In genomic region chr1:2416403-2416802, GRCh38 we compare ENCODE assay signal across 10 cellular contexts. TPM values are rescaled to one million over a fixed set of nuclear protein-coding genes. Genes with fewer than 3 reads are reported as not detected.
A peak's percentile ranks its signal among the peaks of the same experiment; 100 is the strongest.
DNase-seq lines count a peak whose midpoint lies in the region; ATAC-seq and TF ChIP-seq lines count a peak whose summit lies in the region.
"Had no signal": no experiment of that assay in that cellular context is flagged by ENCODE, and none has a peak within 500 bp of the region (broad histone marks: within the 10 kb centered on the region; RNA-seq: fewer than 3 reads in every experiment).

No MANE protein-coding gene starts in this region.

- H3K9me3 ChIP-seq in CD8-positive, alpha-beta T cell (ENCODE audit: low read length), result no peaks in the 10 kb centered on the region
- H3K9me3 ChIP-seq in naive thymus-derived CD4-positive, alpha-beta T cell (ENCODE audit: control insufficient read depth in 2 of 3, low read length in 3 of 3), result no peaks in the 10 kb centered on the region
- H3K9me3 ChIP-seq: adrenal gland had no signal

- no peak for TF ChIP-seq POLR2A in lower leg skin (IDR thresholded peaks at IDR 0.05)

- H3K27me3 ChIP-seq in CD8-positive, alpha-beta T cell (ENCODE audit: insufficient read depth, low read length), result no peaks in the 10 kb centered on the region
- no peaks in the 10 kb centered on the region for H3K27me3 ChIP-seq in naive thymus-derived CD4-positive, alpha-beta T cell (ENCODE audit: control insufficient read depth in 2 of 2, insufficient read depth in 2 of 2, low read length in 2 of 2)

- WGBS in lower leg skin, 2 donors, result 19 to 25% methylated on average over 8 to 12 of the region's 12 CpGs

- no peaks in the 10 kb centered on the region for H3K36me3 Mint-ChIP-seq in CD8-positive, alpha-beta T cell
- no peaks in the 10 kb centered on the region for H3K36me3 Mint-ChIP-seq in IgD-negative memory B cell
- H3K36me3 Mint-ChIP-seq in naive thymus-derived CD4-positive, alpha-beta T cell, result peaks cover 0 to 2% (median 0%) of the 10 kb centered on the region in 5 donors

- no peak for ATAC-seq in CD8-positive, alpha-beta T cell
- no peak for ATAC-seq in naive thymus-derived CD4-positive, alpha-beta T cell
- no peak for ATAC-seq in GM18868 (IDR thresholded peaks at IDR 0.05; ENCODE audit: unreplicated experiment)

- peak in 5 of 7 experiments; percentile 33 to 69 (median 45) for DNase-seq in CD8-positive, alpha-beta T cell
- DNase-seq in activated effector memory CD4-positive, alpha-beta T cell treated with Interleukin-2 at 50 U/mL for 16 hours, result peak; percentile 29
- DNase-seq in naive thymus-derived CD4-positive, alpha-beta T cell, result peak in 4 of 9 donors; percentile 27 to 39 (median 32)
- DNase-seq in lower leg skin (ENCODE audit: low spot score in 2 of 2), result no peak
- no peak for DNase-seq in NCI-H526 treated with DMSO at 0.1 percent for 48 hours (lab: John Stamatoyannopoulos, UW)
- DNase-seq in islet precursor cell, result no peak
- DNase-seq: adrenal gland had no signal

- no peaks in the 10 kb centered on the region for H3K9me3 Mint-ChIP-seq in CD8-positive, alpha-beta T cell
- H3K9me3 Mint-ChIP-seq in IgD-negative memory B cell, result no peaks in the 10 kb centered on the region
- no peaks in the 10 kb centered on the region for H3K9me3 Mint-ChIP-seq in naive thymus-derived CD4-positive, alpha-beta T cell

- H3K4me1 ChIP-seq in CD8-positive, alpha-beta T cell (ENCODE audit: insufficient read depth, low read length), result peaks cover 53% of the 10 kb centered on the region
- H3K4me1 ChIP-seq in naive thymus-derived CD4-positive, alpha-beta T cell (ENCODE audit: control insufficient read depth in 2 of 2, insufficient read depth in 2 of 2, low read length in 2 of 2), result peaks cover 37 to 45% of the 10 kb centered on the region in 2 donors

- POLR2A ChIA-PET in CD8-positive, alpha-beta T cell (lab: Charles Lee), result interaction anchor here (0.7 to 4.0 kb wide), 9 partner anchors 108 to 222 kb away, joined by 3 to 27 read pairs (median 4); partner anchors contain the start of genes FAAP20 and TNFRSF14
- POLR2A ChIA-PET in naive thymus-derived CD4-positive, alpha-beta T cell (lab: Charles Lee), result interaction anchor here (0.6 to 5.0 kb wide), 17 partner anchors 17 to 1486 kb away, joined by 3 to 68 read pairs (median 5); partner anchors contain the start of genes FAAP20, MORN1, PANK4 and RER1

- H3K4me1 Mint-ChIP-seq in CD8-positive, alpha-beta T cell (ENCODE audit: low read depth), result peaks cover 37% of the 10 kb centered on the region
- peaks cover 15 to 28% (median 25%) of the 10 kb centered on the region in 3 donors for H3K4me1 Mint-ChIP-seq in IgD-negative memory B cell
- H3K4me1 Mint-ChIP-seq in naive thymus-derived CD4-positive, alpha-beta T cell, result peaks cover 26 to 39% (median 36%) of the 10 kb centered on the region in 7 donors

- peak overlapping the region; percentile 59 for H3K27ac ChIP-seq in CD8-positive, alpha-beta T cell (ENCODE audit: low read depth, low read length)
- H3K27ac ChIP-seq in naive thymus-derived CD4-positive, alpha-beta T cell (ENCODE audit: low read depth, low read length), result peak overlapping the region; percentile 95
- H3K27ac ChIP-seq: adrenal gland, SK-N-MC had no signal

- no peaks in the 10 kb centered on the region for H3K36me3 ChIP-seq in CD8-positive, alpha-beta T cell (ENCODE audit: insufficient read depth, low read length)
- no peaks in the 10 kb centered on the region for H3K36me3 ChIP-seq in naive thymus-derived CD4-positive, alpha-beta T cell (ENCODE audit: control insufficient read depth in 2 of 3, insufficient read depth in 3 of 3, low read length in 3 of 3)
- H3K36me3 ChIP-seq: adrenal gland had no signal

- CTCF ChIA-PET in CD8-positive, alpha-beta T cell (lab: Charles Lee), result interaction anchor here (0.7 to 4.6 kb wide), 13 partner anchors 9 to 371 kb away, joined by 3 to 45 read pairs (median 5); partner anchors contain the start of genes FAAP20 and TNFRSF14
- CTCF ChIA-PET in naive thymus-derived CD4-positive, alpha-beta T cell (lab: Charles Lee), result interaction anchor here (0.7 to 2.8 kb wide), 8 partner anchors 25 to 378 kb away, joined by 3 to 32 read pairs (median 6); partner anchors contain the start of genes MORN1, RER1 and TNFRSF14

- H3K27ac Mint-ChIP-seq in CD8-positive, alpha-beta T cell, result peak overlapping the region; percentile 79
- H3K27ac Mint-ChIP-seq in IgD-negative memory B cell, result peak overlapping the region; percentile 60 to 92 (median 71)
- peak overlapping the region; percentile 62 to 97 (median 90) for H3K27ac Mint-ChIP-seq in naive thymus-derived CD4-positive, alpha-beta T cell

- peak overlapping the region; percentile 60 for H3K4me3 ChIP-seq in CD8-positive, alpha-beta T cell (ENCODE audit: low read depth, low read length)
- peak overlapping the region; percentile 69 for H3K4me3 ChIP-seq in naive thymus-derived CD4-positive, alpha-beta T cell (ENCODE audit: low read length)
- H3K4me3 ChIP-seq in lower leg skin (ENCODE audit: low read depth, poor library complexity, severe bottlenecking), result no peak overlapping the region
- H3K4me3 ChIP-seq: adrenal gland, SK-N-MC had no signal

- TF ChIP-seq CTCF in CD8-positive, alpha-beta T cell (IDR thresholded peaks at IDR 0.05), result no peak
- no peak for TF ChIP-seq CTCF in lower leg skin (IDR thresholded peaks at IDR 0.05)

- no peaks in the 10 kb centered on the region for H3K27me3 Mint-ChIP-seq in CD8-positive, alpha-beta T cell (ENCODE audit: low read depth)
- H3K27me3 Mint-ChIP-seq in IgD-negative memory B cell, result peaks cover 11% of the 10 kb centered on the region
- H3K27me3 Mint-ChIP-seq in naive thymus-derived CD4-positive, alpha-beta T cell, result no peaks in the 10 kb centered on the region

- H3K4me3 Mint-ChIP-seq in CD8-positive, alpha-beta T cell, result peak overlapping the region; percentile 82
- peak overlapping the region; percentile 17 to 94 (median 84) for H3K4me3 Mint-ChIP-seq in IgD-negative memory B cell
- peak overlapping the region; percentile 76 to 90 (median 84) for H3K4me3 Mint-ChIP-seq in naive thymus-derived CD4-positive, alpha-beta T cell

- intact Hi-C loops in CD8-positive, alpha-beta T cell (cut with DNase I, micrococcal nuclease), result loop anchor here in 1 of 2 experiments (10.0 kb wide), 2 partner anchors 1008 to 1208 kb away; partner anchors contain the start of gene TPRG1L
- intact Hi-C loops in naive thymus-derived CD4-positive, alpha-beta T cell (cut with micrococcal nuclease), result loop anchor here in 1 of 2 donors (10.0 kb wide), 1 partner anchor 618 kb away; no protein-coding TSS in a partner anchor
- intact Hi-C loops in lower leg skin (cut with DNase I; ENCODE audit: low total_unique reads), result no loop called here

RNA-seq across cellular contexts. Expression of gene PEX10, which starts 4.0 kb away (rescaled TPM):
- 10 to 100 TPM; 11.6 to 11.8 TPM for total RNA-seq in CD8-positive, alpha-beta T cell
- polyA plus RNA-seq in IgD-negative memory B cell, result 14.8 TPM
- total RNA-seq in naive thymus-derived CD4-positive, alpha-beta T cell, result 10 to 100 TPM in 4 of 5 experiments, 1 to 10 TPM in 1; 8.7 to 14.9 (median 12.3) TPM
- polyA plus RNA-seq in naive thymus-derived CD4-positive, alpha-beta T cell, result 10 to 100 TPM in 1 of 2 donors, 1 to 10 TPM in 1; 9.1 to 10.4 TPM
- 10 to 100 TPM; 18.3 to 35.9 (median 27.7) TPM for total RNA-seq in lower leg skin

RNA-seq across cellular contexts. Expression of gene RER1, which starts 24.8 kb away (rescaled TPM):
- total RNA-seq in CD8-positive, alpha-beta T cell, result 10 to 100 TPM; 54.6 to 58.7 TPM
- 141 TPM for polyA plus RNA-seq in IgD-negative memory B cell
- total RNA-seq in naive thymus-derived CD4-positive, alpha-beta T cell, result 100 to 1,000 TPM in 3 of 5 experiments, 10 to 100 TPM in 2; 71.0 to 150 (median 136) TPM
- polyA plus RNA-seq in naive thymus-derived CD4-positive, alpha-beta T cell, result 100 to 1,000 TPM; 110 to 116 TPM
- 100 to 1,000 TPM in 1 of 4 donors, 10 to 100 TPM in 3; 67.4 to 114 (median 70.7) TPM for total RNA-seq in lower leg skin

RNA-seq across cellular contexts. Expression of gene MORN1, which starts 25.0 kb away (rescaled TPM):
- total RNA-seq in CD8-positive, alpha-beta T cell, result 1 to 10 TPM; 4.9 to 5.0 TPM
- 6.7 TPM for polyA plus RNA-seq in IgD-negative memory B cell
- total RNA-seq in naive thymus-derived CD4-positive, alpha-beta T cell, result 10 to 100 TPM in 3 of 5 experiments, 1 to 10 TPM in 2; 8.5 to 16.4 (median 11.2) TPM
- polyA plus RNA-seq in naive thymus-derived CD4-positive, alpha-beta T cell, result 1 to 10 TPM; 5.0 to 5.3 TPM
- total RNA-seq in lower leg skin, result 1 to 10 TPM; 5.7 to 9.7 (median 7.1) TPM

RNA-seq across cellular contexts. Expression of gene PLCH2, which starts 59.7 kb away (rescaled TPM):
- total RNA-seq in CD8-positive, alpha-beta T cell, result 10 to 100 TPM; 17.9 to 19.1 TPM
- polyA plus RNA-seq in IgD-negative memory B cell, result 0.66 TPM
- 10 to 100 TPM; 10.1 to 37.4 (median 18.4) TPM for total RNA-seq in naive thymus-derived CD4-positive, alpha-beta T cell
- 1 to 10 TPM in 1 of 2 donors, under 1 TPM in 1; 0.11 to 1.5 TPM for polyA plus RNA-seq in naive thymus-derived CD4-positive, alpha-beta T cell
- total RNA-seq in lower leg skin, result 100 to 1,000 TPM in 2 of 4 donors, 10 to 100 TPM in 2; 83.2 to 170 (median 115) TPM

Comparison
In these comparisons a context has a peak if more than half of its experiments do, and no peak if none do; other contexts are left out.
1. DNase-seq: peak in CD8-positive, alpha-beta T cell (5 of 7) and activated effector memory CD4-positive, alpha-beta T cell treated with Interleukin-2 at 50 U/mL for 16 hours (single experiment); none in lower leg skin (0 of 2), NCI-H526 treated with DMSO at 0.1 percent for 48 hours (single experiment) and islet precursor cell (single experiment).
2. Peak in every context shown above with its lines, with median percentiles within 50 percentile points of each other: H3K27ac Mint-ChIP-seq and H3K4me3 Mint-ChIP-seq.